12 cellular contexts compared by ENCODE assay signal in the genomic region with DNA sequence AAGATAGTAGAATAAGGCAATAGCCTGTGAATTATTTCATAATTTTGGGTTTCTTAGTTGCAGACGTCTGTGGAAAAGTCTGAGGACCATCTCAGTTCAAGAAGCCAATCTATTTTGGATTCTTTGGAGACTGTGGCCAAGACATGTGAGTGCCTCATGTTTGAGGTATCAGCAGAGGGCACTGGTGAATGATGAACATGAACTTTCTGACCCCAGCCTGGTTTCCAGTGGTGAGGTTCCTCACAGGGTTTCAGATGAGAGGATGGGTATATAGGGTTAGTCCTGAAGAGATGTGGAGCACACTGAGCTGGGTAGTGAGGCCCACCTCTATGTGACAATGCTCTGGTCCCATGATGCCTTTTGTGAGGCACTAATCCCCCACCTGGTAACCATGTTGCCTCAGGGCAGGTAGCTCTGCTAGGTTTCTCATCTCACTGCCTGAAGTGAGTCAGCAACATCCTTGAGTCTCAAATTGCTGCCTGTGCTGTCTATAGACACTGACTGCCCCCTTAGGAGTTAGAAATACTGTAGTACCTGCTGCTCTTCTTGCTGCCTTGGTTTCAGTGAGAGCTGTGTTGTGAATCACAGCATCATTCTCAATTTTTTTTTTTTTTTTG. TPM values are rescaled to one million over a fixed set of nuclear protein-coding genes. Genes with fewer than 3 reads are reported as not detected.
DNase-seq lines count a peak whose midpoint lies in the region; ATAC-seq, FAIRE-seq and TF ChIP-seq lines count a peak whose summit lies in the region.
"Had no signal": no experiment of that assay in that cellular context is flagged by ENCODE, and none has a peak within 500 bp of the region (broad histone marks: within the 10 kb centered on the region; RNA-seq: fewer than 3 reads in every experiment).

No MANE protein-coding gene starts in this region.

- TF ChIP-seq EP300 in sigmoid colon (IDR thresholded peaks at IDR 0.05), result no peak

- H3K9me3 ChIP-seq in sigmoid colon, result no peaks in the 10 kb centered on the region
- no peaks in the 10 kb centered on the region for H3K9me3 ChIP-seq in effector memory CD4-positive, alpha-beta T cell (ENCODE audit: control insufficient read depth, low read length)

- peaks cover 0 to 21% (median 8%) of the 10 kb centered on the region in 4 donors for H3K4me1 ChIP-seq in sigmoid colon
- no peaks in the 10 kb centered on the region for H3K4me1 ChIP-seq in effector memory CD4-positive, alpha-beta T cell (ENCODE audit: control insufficient read depth, insufficient read depth, low read length, poor library complexity, severe bottlenecking)

- ATAC-seq in activated T-cell treated with anti-CD3 and anti-CD28 coated beads, Interleukin-2, amount 50 U/mL, for 72 hours (replicated peaks in 1 of 2), result peak; percentile 58 to 76

- H3K27me3 ChIP-seq in bronchial epithelial cell (ENCODE audit: control insufficient read depth, insufficient read depth, low read length) (no peaks in the 10 kb centered on the region), sigmoid colon (no peaks in the 10 kb centered on the region)
- H3K27me3 ChIP-seq in effector memory CD4-positive, alpha-beta T cell (replicated peaks; ENCODE audit: control insufficient read depth, insufficient read depth, low read length, poor library complexity, severe bottlenecking), result no peaks in the 10 kb centered on the region

- intact Hi-C loops in sigmoid colon (cut with DNase I), result no loop called here

- peak; percentile 52 for FAIRE-seq in bronchial epithelial cell (lab: Jason Lieb, UNC)

- no peaks in the 10 kb centered on the region for H3K36me3 ChIP-seq in bronchial epithelial cell (ENCODE audit: control insufficient read depth, insufficient read depth, low read length)
- no peaks in the 10 kb centered on the region for H3K36me3 ChIP-seq in sigmoid colon
- H3K36me3 ChIP-seq in effector memory CD4-positive, alpha-beta T cell (ENCODE audit: control insufficient read depth, insufficient read depth, low read length), result no peaks in the 10 kb centered on the region

- WGBS in sigmoid colon, 2 donors, result 55 to 73% methylated on average over 1 of the region's 1 CpG

- H3K4me3 Mint-ChIP-seq in activated T-cell treated with anti-CD3 and anti-CD28 coated beads, Interleukin-2, amount 50 U/mL, for 72 hours, result no peak overlapping the region
- H3K4me3 Mint-ChIP-seq: activated CD4-positive, alpha-beta memory T cell treated with anti-CD3 and anti-CD28 coated beads for 36 hours; B cell; nephron progenitor cell had no signal

- no peak for TF ChIP-seq POLR2A in NB4 (IDR thresholded peaks at IDR 0.05; ENCODE audit: extremely low read depth, insufficient read length)
- TF ChIP-seq POLR2A in sigmoid colon (IDR thresholded peaks at IDR 0.05), result no peak

- H3K4me3 ChIP-seq in NB4 (ENCODE audit: low read depth, low read length), result no peak overlapping the region
- no peak overlapping the region for H3K4me3 ChIP-seq in bronchial epithelial cell (ENCODE audit: low read depth, low read length)
- H3K4me3 ChIP-seq in sigmoid colon, result no peak overlapping the region
- no peak overlapping the region for H3K4me3 ChIP-seq in effector memory CD4-positive, alpha-beta T cell (ENCODE audit: insufficient read depth, low read depth, low read length, poor library complexity, severe bottlenecking)

- peaks cover 0 to 2% of the 10 kb centered on the region in 2 donors for H3K36me3 Mint-ChIP-seq in activated T-cell treated with anti-CD3 and anti-CD28 coated beads, Interleukin-2, amount 50 U/mL, for 72 hours (ENCODE audit: insufficient read depth in 2 of 2)
- H3K36me3 Mint-ChIP-seq: activated CD4-positive, alpha-beta memory T cell treated with anti-CD3 and anti-CD28 coated beads for 36 hours had no signal

- DNase-seq in activated T-cell treated with anti-CD3 and anti-CD28 coated beads, Interleukin-2, amount 50 U/mL, for 72 hours, result peak in 1 of 2 donors; percentile 5
- no peak for DNase-seq in activated T-cell treated with anti-CD3 and anti-CD28 coated beads, Interleukin-2, amount 50 U/mL, for 48 hours
- DNase-seq in NB4 (ENCODE audit: low read depth) (peak; percentile 43), bronchial epithelial cell (ENCODE audit: low read depth) (peak; percentile 92), sigmoid colon (peak; percentile 46), foreskin melanocyte (no peak), CD1c-positive myeloid dendritic cell (ENCODE audit: extremely low spot score) (no peak)
- no peak for DNase-seq in effector memory CD4-positive, alpha-beta T cell
- DNase-seq: activated CD4-positive, alpha-beta memory T cell treated with anti-CD3 and anti-CD28 coated beads for 36 hours; NCI-H1694; nephron progenitor cell had no signal

- H3K27me3 Mint-ChIP-seq in activated T-cell treated with anti-CD3 and anti-CD28 coated beads, Interleukin-2, amount 50 U/mL, for 72 hours (ENCODE audit: low read depth), result no peaks in the 10 kb centered on the region
- H3K27me3 Mint-ChIP-seq: B cell had no signal

- H3K4me1 Mint-ChIP-seq in activated T-cell treated with anti-CD3 and anti-CD28 coated beads, Interleukin-2, amount 50 U/mL, for 72 hours (ENCODE audit: low read depth), result no peaks in the 10 kb centered on the region
- H3K4me1 Mint-ChIP-seq: nephron progenitor cell had no signal

- H3K27ac ChIP-seq in sigmoid colon, result no peak overlapping the region
- no peak overlapping the region for H3K27ac ChIP-seq in effector memory CD4-positive, alpha-beta T cell (ENCODE audit: insufficient read depth, low read length, poor library complexity, severe bottlenecking)

- TF ChIP-seq CTCF in NB4 (IDR thresholded peaks at IDR 0.05; ENCODE audit: low read depth, low read length) (no peak), bronchial epithelial cell (IDR thresholded peaks at IDR 0.05; ENCODE audit: insufficient read depth, low read length, severe bottlenecking) (no peak), sigmoid colon (IDR thresholded peaks at IDR 0.05) (no peak)

- H3K9me3 Mint-ChIP-seq in activated T-cell treated with anti-CD3 and anti-CD28 coated beads, Interleukin-2, amount 50 U/mL, for 72 hours, result no peaks in the 10 kb centered on the region
- H3K9me3 Mint-ChIP-seq: activated CD4-positive, alpha-beta memory T cell treated with anti-CD3 and anti-CD28 coated beads for 36 hours had no signal

- H3K27ac Mint-ChIP-seq in activated T-cell treated with anti-CD3 and anti-CD28 coated beads, Interleukin-2, amount 50 U/mL, for 72 hours, result no peak overlapping the region
- H3K27ac Mint-ChIP-seq: activated CD4-positive, alpha-beta memory T cell treated with anti-CD3 and anti-CD28 coated beads for 36 hours; B cell; nephron progenitor cell had no signal

RNA-seq across cellular contexts. Expression of a gene that starts 32.3 kb away (rescaled TPM):
- total RNA-seq in activated T-cell treated with anti-CD3 and anti-CD28 coated beads, Interleukin-2, amount 50 U/mL, for 72 hours, result 1 to 10 TPM; 4.6 to 7.0 TPM
- total RNA-seq in bronchial epithelial cell (0.79 and 1.8 TPM in 2 replicates), sigmoid colon (10 to 100 TPM in 1 of 4 donors, 1 to 10 TPM in 3; 2.5 to 19.4 (median 4.5) TPM)
- 1 to 10 TPM; 1.2 to 7.5 (median 1.8) TPM for polyA plus RNA-seq in sigmoid colon

Comparison
In these comparisons a context has a peak if more than half of its experiments do, and no peak if none do; other contexts are left out.
1. DNase-seq: peak in NB4 (single experiment), bronchial epithelial cell (single experiment) and sigmoid colon (single experiment); none in activated T-cell treated with anti-CD3 and anti-CD28 coated beads, Interleukin-2, amount 50 U/mL, for 48 hours (0 of 2), foreskin melanocyte (single experiment), effector memory CD4-positive, alpha-beta T cell (0 of 3) and CD1c-positive myeloid dendritic cell (single experiment).